ENCODE assay signal across 21 cellular contexts in genomic region chr17:58348038-58348437, GRCh38. TPM values are rescaled to one million over a fixed set of nuclear protein-coding genes. Genes with fewer than 3 reads are reported as not detected.
DNase-seq lines count a peak whose midpoint lies in the region; ATAC-seq and TF ChIP-seq lines count a peak whose summit lies in the region.
"Had no signal": no experiment of that assay in that cellular context is flagged by ENCODE, and none has a peak within 500 bp of the region (broad histone marks: within the 10 kb centered on the region; RNA-seq: fewer than 3 reads in every experiment).

No MANE protein-coding gene starts in this region.

- intact Hi-C loops in activated CD8-positive, alpha-beta T cell treated with anti-CD3 and anti-CD28 coated beads for 36 hours (cut with micrococcal nuclease), result no loop called here
- intact Hi-C loops in CD4-positive, alpha-beta memory T cell (cut with micrococcal nuclease), result no loop called here
- intact Hi-C loops in sciatic nerve (cut with DNase I), result no loop called here

- no peak for ATAC-seq in activated CD8-positive, alpha-beta T cell treated with anti-CD3 and anti-CD28 coated beads for 36 hours
- ATAC-seq in activated CD8-positive, alpha-beta T cell treated with anti-CD3 and anti-CD28 coated beads, Interleukin-2, amount 10 ng/mL, durations not matched to agents 7 days and 5 days, result no peak
- no peak for ATAC-seq in activated T-helper 17 cell treated with anti-CD3 and anti-CD28 coated beads, Interleukin-2, amount 50 U/mL, for 72 hours (replicated peaks)
- no peak for ATAC-seq in naive thymus-derived CD8-positive, alpha-beta T cell
- ATAC-seq in GM18502 (IDR thresholded peaks at IDR 0.05; ENCODE audit: poor library complexity, unreplicated experiment) (no peak), sciatic nerve (no peak)

- H3K4me3 ChIP-seq in CD4-positive, alpha-beta memory T cell (ENCODE audit: low read length in 2 of 2), result no peak overlapping the region
- H3K4me3 ChIP-seq: skin epidermis, testis, uterus had no signal

- H3K4me3 Mint-ChIP-seq in activated CD8-positive, alpha-beta T cell treated with anti-CD3 and anti-CD28 coated beads for 36 hours, result peak overlapping the region; percentile 37
- no peak overlapping the region for H3K4me3 Mint-ChIP-seq in activated CD8-positive, alpha-beta T cell treated with anti-CD3 and anti-CD28 coated beads, Interleukin-2, amount 10 ng/mL, durations not matched to agents 7 days and 5 days
- H3K4me3 Mint-ChIP-seq in CD4-positive, alpha-beta memory T cell, result peak overlapping the region in 1 of 8 donors; percentile 9
- peak overlapping the region; percentile 98 for H3K4me3 Mint-ChIP-seq in activated T-helper 17 cell treated with anti-CD3 and anti-CD28 coated beads, Interleukin-2, amount 50 U/mL, for 72 hours
- H3K4me3 Mint-ChIP-seq in naive thymus-derived CD8-positive, alpha-beta T cell, result peak overlapping the region in 1 of 10 donors; percentile 4
- H3K4me3 Mint-ChIP-seq: activated CD4-positive, alpha-beta T cell treated with anti-CD3 and anti-CD28 coated beads, Interleukin-2, amount 10 ng/mL, durations not matched to agents 7 days and 5 days had no signal

- H3K36me3 Mint-ChIP-seq in activated CD8-positive, alpha-beta T cell treated with anti-CD3 and anti-CD28 coated beads for 36 hours (ENCODE audit: low read depth), result peaks cover 83% of the 10 kb centered on the region
- peaks cover 88% of the 10 kb centered on the region for H3K36me3 Mint-ChIP-seq in activated CD8-positive, alpha-beta T cell treated with anti-CD3 and anti-CD28 coated beads, Interleukin-2, amount 10 ng/mL, durations not matched to agents 7 days and 5 days (ENCODE audit: low read depth)
- peaks cover 50 to 74% of the 10 kb centered on the region in 2 donors for H3K36me3 Mint-ChIP-seq in CD4-positive, alpha-beta memory T cell
- peaks cover 98% of the 10 kb centered on the region for H3K36me3 Mint-ChIP-seq in activated T-helper 17 cell treated with anti-CD3 and anti-CD28 coated beads, Interleukin-2, amount 50 U/mL, for 72 hours (ENCODE audit: low read depth)
- H3K36me3 Mint-ChIP-seq in naive thymus-derived CD8-positive, alpha-beta T cell, result peaks cover 5 to 69% (median 13%) of the 10 kb centered on the region in 3 donors

- POLR2A ChIA-PET in activated CD8-positive, alpha-beta T cell treated with anti-CD3 and anti-CD28 coated beads for 36 hours (lab: Charles Lee), result interaction anchor here (0.7 to 18.6 kb wide), 3 partner anchors 9 to 23 kb away, joined by 3 to 1558 read pairs (median 4); partner anchors contain the start of gene TSPOAP1
- POLR2A ChIA-PET in activated CD8-positive, alpha-beta T cell treated with anti-CD3 and anti-CD28 coated beads, Interleukin-2, amount 10 ng/mL, durations not matched to agents 7 days and 5 days (lab: Charles Lee), result interaction anchor here (0.8 to 18.3 kb wide), 3 partner anchors 22 to 140 kb away, joined by 3 to 2649 read pairs (median 3); partner anchors contain the start of genes HSF5 and TSPOAP1
- POLR2A ChIA-PET in CD4-positive, alpha-beta memory T cell (lab: Charles Lee; ENCODE audit: partially characterized antibody), result interaction anchor here (0.9 to 27.8 kb wide), 3 partner anchors 15 to 43 kb away, joined by 3 to 3924 read pairs (median 3); partner anchors contain the start of gene TSPOAP1
- POLR2A ChIA-PET in naive thymus-derived CD8-positive, alpha-beta T cell (lab: Charles Lee), result interaction anchor here (0.6 to 18.6 kb wide), 2 partner anchors 22 to 121 kb away, joined by 3 to 1631 read pairs; partner anchors contain the start of gene TSPOAP1

- H3K27me3 Mint-ChIP-seq in activated CD8-positive, alpha-beta T cell treated with anti-CD3 and anti-CD28 coated beads for 36 hours, result no peaks in the 10 kb centered on the region
- no peaks in the 10 kb centered on the region for H3K27me3 Mint-ChIP-seq in activated CD8-positive, alpha-beta T cell treated with anti-CD3 and anti-CD28 coated beads, Interleukin-2, amount 10 ng/mL, durations not matched to agents 7 days and 5 days (ENCODE audit: low read depth)
- no peaks in the 10 kb centered on the region for H3K27me3 Mint-ChIP-seq in CD4-positive, alpha-beta memory T cell
- H3K27me3 Mint-ChIP-seq in activated T-helper 17 cell treated with anti-CD3 and anti-CD28 coated beads, Interleukin-2, amount 50 U/mL, for 72 hours, result no peaks in the 10 kb centered on the region
- no peaks in the 10 kb centered on the region for H3K27me3 Mint-ChIP-seq in naive thymus-derived CD8-positive, alpha-beta T cell
- H3K27me3 Mint-ChIP-seq: activated CD4-positive, alpha-beta T cell treated with anti-CD3 and anti-CD28 coated beads, Interleukin-2, amount 10 ng/mL, durations not matched to agents 7 days and 5 days had no signal

- no peaks in the 10 kb centered on the region for H3K9me3 ChIP-seq in CD4-positive, alpha-beta memory T cell (ENCODE audit: control insufficient read depth in 1 of 2, low read length in 2 of 2)
- H3K9me3 ChIP-seq: BE2C, testis, uterus had no signal

- peak overlapping the region; percentile 97 for H3K27ac ChIP-seq in CD4-positive, alpha-beta memory T cell (ENCODE audit: low read depth, low read length)
- H3K27ac ChIP-seq: skin epidermis, testis, uterus had no signal

- TF ChIP-seq CTCF in activated CD8-positive, alpha-beta T cell treated with anti-CD3 and anti-CD28 coated beads for 36 hours (IDR thresholded peaks at IDR 0.05), result no peak

- peaks cover 84% of the 10 kb centered on the region for H3K4me1 ChIP-seq in CD4-positive, alpha-beta memory T cell (ENCODE audit: insufficient read depth, low read length)
- H3K4me1 ChIP-seq: BE2C, uterus had no signal

- no peaks in the 10 kb centered on the region for H3K9me3 Mint-ChIP-seq in activated CD8-positive, alpha-beta T cell treated with anti-CD3 and anti-CD28 coated beads for 36 hours
- H3K9me3 Mint-ChIP-seq in activated CD8-positive, alpha-beta T cell treated with anti-CD3 and anti-CD28 coated beads, Interleukin-2, amount 10 ng/mL, durations not matched to agents 7 days and 5 days (ENCODE audit: insufficient read depth), result no peaks in the 10 kb centered on the region
- no peaks in the 10 kb centered on the region for H3K9me3 Mint-ChIP-seq in CD4-positive, alpha-beta memory T cell
- H3K9me3 Mint-ChIP-seq in activated T-helper 17 cell treated with anti-CD3 and anti-CD28 coated beads, Interleukin-2, amount 50 U/mL, for 72 hours, result no peaks in the 10 kb centered on the region
- H3K9me3 Mint-ChIP-seq in naive thymus-derived CD8-positive, alpha-beta T cell, result no peaks in the 10 kb centered on the region
- H3K9me3 Mint-ChIP-seq: activated CD4-positive, alpha-beta T cell treated with anti-CD3 and anti-CD28 coated beads, Interleukin-2, amount 10 ng/mL, durations not matched to agents 7 days and 5 days had no signal

- H3K4me1 Mint-ChIP-seq in activated CD8-positive, alpha-beta T cell treated with anti-CD3 and anti-CD28 coated beads for 36 hours (ENCODE audit: low read depth), result peaks cover 61% of the 10 kb centered on the region
- H3K4me1 Mint-ChIP-seq in activated CD8-positive, alpha-beta T cell treated with anti-CD3 and anti-CD28 coated beads, Interleukin-2, amount 10 ng/mL, durations not matched to agents 7 days and 5 days (ENCODE audit: low read depth), result peaks cover 82% of the 10 kb centered on the region
- peaks cover 54 to 89% (median 69%) of the 10 kb centered on the region in 4 donors for H3K4me1 Mint-ChIP-seq in CD4-positive, alpha-beta memory T cell
- H3K4me1 Mint-ChIP-seq in activated T-helper 17 cell treated with anti-CD3 and anti-CD28 coated beads, Interleukin-2, amount 50 U/mL, for 72 hours, result peaks cover 47% of the 10 kb centered on the region
- peaks cover 36 to 88% (median 83%) of the 10 kb centered on the region in 4 donors for H3K4me1 Mint-ChIP-seq in naive thymus-derived CD8-positive, alpha-beta T cell

- H3K27me3 ChIP-seq in CD4-positive, alpha-beta memory T cell (ENCODE audit: insufficient read depth, low read length), result no peaks in the 10 kb centered on the region
- H3K27me3 ChIP-seq: BE2C, testis, uterus had no signal

- H3K27ac Mint-ChIP-seq in activated CD8-positive, alpha-beta T cell treated with anti-CD3 and anti-CD28 coated beads for 36 hours, result peak overlapping the region; percentile 96
- no peak overlapping the region for H3K27ac Mint-ChIP-seq in activated CD8-positive, alpha-beta T cell treated with anti-CD3 and anti-CD28 coated beads, Interleukin-2, amount 10 ng/mL, durations not matched to agents 7 days and 5 days
- peak overlapping the region in 4 of 7 donors; percentile 66 to 99 (median 93) for H3K27ac Mint-ChIP-seq in CD4-positive, alpha-beta memory T cell
- H3K27ac Mint-ChIP-seq in activated T-helper 17 cell treated with anti-CD3 and anti-CD28 coated beads, Interleukin-2, amount 50 U/mL, for 72 hours, result peak overlapping the region; percentile 100
- peak overlapping the region in 7 of 10 donors; percentile 19 to 97 (median 78) for H3K27ac Mint-ChIP-seq in naive thymus-derived CD8-positive, alpha-beta T cell
- H3K27ac Mint-ChIP-seq: activated CD4-positive, alpha-beta T cell treated with anti-CD3 and anti-CD28 coated beads, Interleukin-2, amount 10 ng/mL, durations not matched to agents 7 days and 5 days had no signal

- CTCF ChIA-PET in activated CD8-positive, alpha-beta T cell treated with anti-CD3 and anti-CD28 coated beads for 36 hours (lab: Charles Lee), result interaction anchor here (1.0 to 7.1 kb wide), 4 partner anchors 20 to 69 kb away, joined by 3 to 161 read pairs (median 10); partner anchors contain the start of gene RNF43
- CTCF ChIA-PET in activated CD8-positive, alpha-beta T cell treated with anti-CD3 and anti-CD28 coated beads, Interleukin-2, amount 10 ng/mL, durations not matched to agents 7 days and 5 days (lab: Charles Lee), result interaction anchor here (1.9 to 13.4 kb wide), 4 partner anchors 14 to 69 kb away, joined by 12 to 235 read pairs (median 110); partner anchors contain the start of genes RNF43 and TSPOAP1
- CTCF ChIA-PET in CD4-positive, alpha-beta memory T cell (lab: Charles Lee; ENCODE audit: partially characterized antibody), result interaction anchor here (2.8 to 13.8 kb wide), 5 partner anchors 14 to 70 kb away, joined by 12 to 510 read pairs (median 88); partner anchors contain the start of genes RNF43 and TSPOAP1

- no peak for DNase-seq in activated CD8-positive, alpha-beta T cell treated with anti-CD3 and anti-CD28 coated beads for 36 hours
- DNase-seq in activated CD8-positive, alpha-beta T cell treated with anti-CD3 and anti-CD28 coated beads, Interleukin-2, amount 10 ng/mL, durations not matched to agents 7 days and 5 days, result no peak
- DNase-seq in CD4-positive, alpha-beta memory T cell, result no peak
- DNase-seq in naive thymus-derived CD8-positive, alpha-beta T cell, result no peak
- DNase-seq in sciatic nerve (ENCODE audit: low spot score) (no peak), RPMI8226 (no peak)
- DNase-seq: activated CD4-positive, alpha-beta T cell treated with anti-CD3 and anti-CD28 coated beads, Interleukin-2, amount 10 ng/mL, durations not matched to agents 7 days and 5 days; BE2C; cerebellar nuclear complex; head of caudate nucleus; mammary epithelial cell; NCI-H1092; NCI-H187 treated with DMSO at 0.1 percent for 48 hours; NCI-H69; nucleus accumbens; testis; uterus had no signal

- H3K36me3 ChIP-seq in CD4-positive, alpha-beta memory T cell (ENCODE audit: insufficient read depth, low read length), result peaks cover 46% of the 10 kb centered on the region
- H3K36me3 ChIP-seq: uterus had no signal

RNA-seq across cellular contexts. Expression of gene SUPT4H1, which starts 4.0 kb away (rescaled TPM):
- 100 to 1,000 TPM; 104 to 110 TPM for total RNA-seq in activated CD8-positive, alpha-beta T cell treated with anti-CD3 and anti-CD28 coated beads for 36 hours
- 10 to 100 TPM; 75.2 to 90.8 TPM for total RNA-seq in activated CD8-positive, alpha-beta T cell treated with anti-CD3 and anti-CD28 coated beads, Interleukin-2, amount 10 ng/mL, durations not matched to agents 7 days and 5 days
- 10 to 100 TPM; 61.4 to 75.2 TPM for total RNA-seq in CD4-positive, alpha-beta memory T cell
- 100 to 1,000 TPM in 1 of 2 donors, 10 to 100 TPM in 1; 94.4 to 120 TPM for polyA plus RNA-seq in CD4-positive, alpha-beta memory T cell
- total RNA-seq in activated T-helper 17 cell treated with anti-CD3 and anti-CD28 coated beads, Interleukin-2, amount 50 U/mL, for 72 hours, result 100 to 1,000 TPM; 117 to 147 TPM
- total RNA-seq in naive thymus-derived CD8-positive, alpha-beta T cell, result 10 to 100 TPM; 58.2 to 65.9 TPM
- 10 to 100 TPM; 63.7 to 97.4 (median 76.1) TPM for polyA plus RNA-seq in naive thymus-derived CD8-positive, alpha-beta T cell
- 62.2 TPM for total RNA-seq in sciatic nerve

RNA-seq across cellular contexts. Expression of gene TSPOAP1, which starts 19.4 kb away (rescaled TPM):
- 10 to 100 TPM; 21.1 to 24.1 TPM for total RNA-seq in activated CD8-positive, alpha-beta T cell treated with anti-CD3 and anti-CD28 coated beads for 36 hours
- total RNA-seq in activated CD8-positive, alpha-beta T cell treated with anti-CD3 and anti-CD28 coated beads, Interleukin-2, amount 10 ng/mL, durations not matched to agents 7 days and 5 days, result 10 to 100 TPM; 45.8 to 51.5 TPM
- total RNA-seq in CD4-positive, alpha-beta memory T cell, result 10 to 100 TPM; 15.8 to 19.1 TPM
- polyA plus RNA-seq in CD4-positive, alpha-beta memory T cell, result under 1 TPM in 1 of 2 donors, not detected in 1; 0.80 TPM
- 100 to 1,000 TPM in 1 of 2 donors, 10 to 100 TPM in 1; 97.2 to 107 TPM for total RNA-seq in activated T-helper 17 cell treated with anti-CD3 and anti-CD28 coated beads, Interleukin-2, amount 50 U/mL, for 72 hours
- 10 to 100 TPM; 15.2 to 15.4 TPM for total RNA-seq in naive thymus-derived CD8-positive, alpha-beta T cell
- polyA plus RNA-seq in naive thymus-derived CD8-positive, alpha-beta T cell, result 1 to 10 TPM in 2 of 3 donors, under 1 TPM in 1; 0.43 to 1.9 (median 1.5) TPM
- total RNA-seq in sciatic nerve, result 17.8 TPM
- total RNA-seq: pulmonary artery endothelial cell had no signal
- polyA plus RNA-seq: mammary epithelial cell had no signal
